11 cellular contexts compared by ENCODE assay signal in the genomic region with DNA sequence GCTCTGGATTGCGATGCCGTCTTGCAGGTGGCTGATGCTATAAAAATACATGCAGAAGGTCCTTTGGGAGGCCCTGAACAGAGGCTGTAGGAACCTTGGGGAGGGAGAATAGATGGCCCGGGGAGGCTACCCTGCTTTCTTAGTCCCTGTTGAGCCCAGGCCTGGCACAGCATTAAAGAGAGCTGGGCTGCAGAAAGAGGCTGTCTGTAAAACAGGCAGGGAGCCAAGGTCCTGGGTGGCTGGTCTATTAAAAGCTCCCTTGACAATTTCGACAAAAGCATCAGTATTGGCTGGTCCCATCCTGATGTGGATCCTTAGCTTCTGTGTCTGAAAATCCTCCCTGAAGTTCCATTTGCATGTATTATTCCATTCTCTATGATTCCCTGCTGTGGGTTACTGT.
"Had no signal": no experiment of that assay in that cellular context is flagged by ENCODE, and none has a peak within 500 bp of the region (broad histone marks: within the 10 kb centered on the region; RNA-seq: fewer than 3 reads in every experiment).

No MANE protein-coding gene starts in this region.

- H3K4me3 ChIP-seq: breast epithelium, pancreas, smooth muscle cell had no signal

- H3K27ac ChIP-seq: breast epithelium, foreskin keratinocyte, pancreas had no signal

- H3K4me1 ChIP-seq: breast epithelium, foreskin keratinocyte, pancreas had no signal

- H3K36me3 ChIP-seq: breast epithelium, pancreas had no signal

- ATAC-seq: activated T-helper 17 cell treated with anti-CD3 and anti-CD28 coated beads, Interleukin-2, amount 50 U/mL, for 72 hours; foreskin keratinocyte; pancreas; stimulated activated naive B cell treated with anti-CD40 and anti-IgM and Interleukin-4, amounts not matched to agents 10 μg/mL and 1 μg/mL and 100 μg/mL, for 72 hours had no signal

- DNase-seq: activated CD4-positive, alpha-beta T cell treated with anti-CD3 and anti-CD28 coated beads, Interleukin-2, amount 50 U/mL, for 1 hour; activated T-cell treated with anti-CD3 and anti-CD28 coated beads for 4 hours; foreskin keratinocyte; islet precursor cell; pancreas; stimulated activated naive B cell treated with anti-CD40 and anti-IgM and Interleukin-4, amounts not matched to agents 10 μg/mL and 1 μg/mL and 100 μg/mL, for 72 hours; T-helper 2 cell; trophoblast cell had no signal

- H3K9me3 ChIP-seq: breast epithelium, pancreas had no signal

- H3K27me3 ChIP-seq: breast epithelium, foreskin keratinocyte, pancreas had no signal
